Comparison of ENCODE assay signal across 10 cellular contexts in the genomic region with DNA sequence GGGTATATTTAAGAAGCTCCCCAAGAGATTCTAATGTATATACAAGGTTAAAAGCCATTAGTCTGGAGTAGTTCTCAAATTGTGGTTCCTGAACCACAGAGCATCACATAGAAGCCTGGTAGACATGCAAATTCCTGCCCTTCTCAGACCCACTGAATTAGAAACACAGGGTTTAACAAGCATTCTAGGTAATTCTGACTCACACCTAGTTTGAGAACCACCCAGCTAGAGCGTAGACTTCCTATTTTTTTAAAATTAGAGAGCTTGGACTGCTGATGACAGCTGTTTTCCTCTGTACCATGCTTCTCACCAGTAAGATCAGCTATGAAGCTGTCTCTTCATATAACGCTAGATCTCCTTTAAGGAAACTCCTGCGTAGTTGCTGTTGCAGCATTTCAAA. TPM values are rescaled to one million over a fixed set of nuclear protein-coding genes. Genes with fewer than 3 reads are reported as not detected.
DNase-seq lines count a peak whose midpoint lies in the region; ATAC-seq and TF ChIP-seq lines count a peak whose summit lies in the region.
"Had no signal": no experiment of that assay in that cellular context is flagged by ENCODE, and none has a peak within 500 bp of the region (broad histone marks: within the 10 kb centered on the region; RNA-seq: fewer than 3 reads in every experiment).

No MANE protein-coding gene starts in this region.

- TF ChIP-seq EP300 in sigmoid colon (IDR thresholded peaks at IDR 0.05): no peak

- no peaks in the 10 kb centered on the region for H3K4me1 ChIP-seq in CD8-positive, alpha-beta T cell (ENCODE audit: insufficient read depth, low read length)
- H3K4me1 ChIP-seq in sigmoid colon: no peaks in the 10 kb centered on the region

- intact Hi-C loops in CD8-positive, alpha-beta T cell (cut with DNase I, micrococcal nuclease): loop anchor here in 1 of 2 experiments (10.0 kb wide), 1 partner anchor 57 kb away; no protein-coding TSS in a partner anchor
- intact Hi-C loops in sigmoid colon (cut with DNase I): no loop called here

- no peak for TF ChIP-seq POLR2A in sigmoid colon (IDR thresholded peaks at IDR 0.05)

- no peaks in the 10 kb centered on the region for H3K9me3 Mint-ChIP-seq in CD8-positive, alpha-beta T cell
- H3K9me3 Mint-ChIP-seq in activated naive CD8-positive, alpha-beta T cell treated with anti-CD3 and anti-CD28 coated beads for 36 hours: no peaks in the 10 kb centered on the region

- H3K36me3 Mint-ChIP-seq in CD8-positive, alpha-beta T cell: peaks cover 32% of the 10 kb centered on the region
- H3K36me3 Mint-ChIP-seq in activated naive CD8-positive, alpha-beta T cell treated with anti-CD3 and anti-CD28 coated beads for 36 hours: peaks cover 16% of the 10 kb centered on the region

- peaks cover 6% of the 10 kb centered on the region for H3K36me3 ChIP-seq in CD8-positive, alpha-beta T cell (ENCODE audit: insufficient read depth, low read length)
- no peaks in the 10 kb centered on the region for H3K36me3 ChIP-seq in sigmoid colon

- no peak overlapping the region for H3K4me3 Mint-ChIP-seq in CD8-positive, alpha-beta T cell
- H3K4me3 Mint-ChIP-seq in activated naive CD8-positive, alpha-beta T cell treated with anti-CD3 and anti-CD28 coated beads for 36 hours: no peak overlapping the region

- in situ Hi-C loops in G401 (cut with HindIII; ENCODE audit: low sequenced_read_pairs): no loop called here
- in situ Hi-C loops in ACHN (cut with HindIII; ENCODE audit: low pct_ligation_motif_present, low pct_unique_long_range_greater_than_20kb, low sequenced_read_pairs): no loop called here

- H3K9me3 ChIP-seq in CD8-positive, alpha-beta T cell (ENCODE audit: low read length): no peaks in the 10 kb centered on the region
- no peaks in the 10 kb centered on the region for H3K9me3 ChIP-seq in sigmoid colon

- no peak for ATAC-seq in CD8-positive, alpha-beta T cell
- ATAC-seq in GM19397 (IDR thresholded peaks at IDR 0.05; ENCODE audit: unreplicated experiment) (peak; percentile 86), HG03175 (IDR thresholded peaks at IDR 0.05; ENCODE audit: unreplicated experiment) (peak; percentile 93)

- TF ChIP-seq CTCF in CD8-positive, alpha-beta T cell (IDR thresholded peaks at IDR 0.05): no peak
- TF ChIP-seq CTCF in sigmoid colon (IDR thresholded peaks at IDR 0.05): no peak

- peak overlapping the region; percentile 11 for H3K27ac Mint-ChIP-seq in CD8-positive, alpha-beta T cell
- H3K27ac Mint-ChIP-seq in activated naive CD8-positive, alpha-beta T cell treated with anti-CD3 and anti-CD28 coated beads for 36 hours: peak overlapping the region; percentile 19

- no peak for DNase-seq in CD8-positive, alpha-beta T cell
- DNase-seq in activated naive CD8-positive, alpha-beta T cell treated with anti-CD3 and anti-CD28 coated beads for 36 hours: no peak
- DNase-seq in G401 (ENCODE audit: low spot score): no peak
- DNase-seq in activated naive CD4-positive, alpha-beta T cell (lab: John Stamatoyannopoulos, UW): no peak
- DNase-seq in sigmoid colon: no peak
- no peak for DNase-seq in ACHN
- DNase-seq: left cardiac atrium, NCI-H774 had no signal

- no peak overlapping the region for H3K4me3 ChIP-seq in CD8-positive, alpha-beta T cell (ENCODE audit: low read depth, low read length)
- no peak overlapping the region for H3K4me3 ChIP-seq in sigmoid colon

- CTCF ChIA-PET in CD8-positive, alpha-beta T cell (lab: Charles Lee): no interaction called here

- no peaks in the 10 kb centered on the region for H3K27me3 ChIP-seq in CD8-positive, alpha-beta T cell (ENCODE audit: insufficient read depth, low read length)
- peaks cover 0 to 22% (median 0%) of the 10 kb centered on the region in 3 donors for H3K27me3 ChIP-seq in sigmoid colon

- peaks cover 4% of the 10 kb centered on the region for H3K4me1 Mint-ChIP-seq in CD8-positive, alpha-beta T cell (ENCODE audit: low read depth)
- H3K4me1 Mint-ChIP-seq in activated naive CD8-positive, alpha-beta T cell treated with anti-CD3 and anti-CD28 coated beads for 36 hours: peaks cover 22% of the 10 kb centered on the region

- no peak overlapping the region for H3K27ac ChIP-seq in CD8-positive, alpha-beta T cell (ENCODE audit: low read depth, low read length)
- H3K27ac ChIP-seq in sigmoid colon: no peak overlapping the region

- 75 to 86% methylated on average over 3 of the region's 3 CpGs for WGBS in sigmoid colon, 2 donors

- no peaks in the 10 kb centered on the region for H3K27me3 Mint-ChIP-seq in CD8-positive, alpha-beta T cell (ENCODE audit: low read depth)
- no peaks in the 10 kb centered on the region for H3K27me3 Mint-ChIP-seq in activated naive CD8-positive, alpha-beta T cell treated with anti-CD3 and anti-CD28 coated beads for 36 hours

- POLR2A ChIA-PET in CD8-positive, alpha-beta T cell (lab: Charles Lee): interaction anchor here (1.1 kb wide), 1 partner anchor 9 kb away, joined by 4 read pairs; no protein-coding TSS in a partner anchor

RNA-seq across cellular contexts. Expression of a gene that starts 50.6 kb away (rescaled TPM):
- total RNA-seq in CD8-positive, alpha-beta T cell: 1 to 10 TPM; 8.1 to 8.4 TPM
- total RNA-seq in activated naive CD8-positive, alpha-beta T cell treated with anti-CD3 and anti-CD28 coated beads for 36 hours: 1 to 10 TPM; 5.8 to 5.9 TPM
- 0.37 TPM in 2 replicates for total RNA-seq in G401 (2014; rRNA removed; shearing (Covaris generic))
- total RNA-seq in sigmoid colon: 1 to 10 TPM in 3 of 4 donors, under 1 TPM in 1; 0.66 to 1.8 (median 1.1) TPM
- polyA plus RNA-seq in sigmoid colon: 1 to 10 TPM in 1 of 3 donors, under 1 TPM in 2; 0.46 to 3.0 (median 0.60) TPM
